ENCODE assay signal across 30 cellular contexts in the genomic region with DNA sequence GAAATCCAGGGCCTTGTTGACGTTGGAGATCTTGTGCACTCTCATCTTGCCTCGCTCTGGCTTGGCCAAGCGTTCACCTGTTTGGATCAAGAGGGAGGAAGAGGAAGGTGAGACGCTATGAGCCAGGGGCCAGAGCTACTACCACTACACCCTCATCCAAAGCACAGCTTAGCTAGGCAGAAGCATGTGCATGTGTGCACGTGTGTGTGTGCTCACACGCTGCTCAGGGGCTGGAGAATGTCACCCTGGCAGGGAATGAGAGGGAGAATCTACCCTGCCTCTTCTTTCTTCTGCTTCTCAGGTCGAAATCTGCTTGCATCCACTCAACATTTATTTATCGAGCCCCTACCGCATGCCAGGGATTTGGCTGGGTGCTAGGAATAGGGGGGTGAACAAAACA. TPM values are rescaled to one million over a fixed set of nuclear protein-coding genes. Genes with fewer than 3 reads are reported as not detected.
DNase-seq lines count a peak whose midpoint lies in the region; ATAC-seq, FAIRE-seq and TF ChIP-seq lines count a peak whose summit lies in the region.
"Had no signal": no experiment of that assay in that cellular context is flagged by ENCODE, and none has a peak within 500 bp of the region (broad histone marks: within the 10 kb centered on the region; RNA-seq: fewer than 3 reads in every experiment).

No MANE protein-coding gene starts in this region.

- H3K4me3 Mint-ChIP-seq in activated naive CD8-positive, alpha-beta T cell, result no peak overlapping the region
- H3K4me3 Mint-ChIP-seq in activated naive CD8-positive, alpha-beta T cell treated with anti-CD3 and anti-CD28 coated beads, Interleukin-2, amount 50 U/mL, for 24 hours, result no peak overlapping the region
- no peak overlapping the region for H3K4me3 Mint-ChIP-seq in chondrocyte (ENCODE audit: unreplicated experiment)
- peak overlapping the region in 2 of 10 donors; percentile 21 to 39 for H3K4me3 Mint-ChIP-seq in naive thymus-derived CD4-positive, alpha-beta T cell
- H3K4me3 Mint-ChIP-seq: activated naive CD8-positive, alpha-beta T cell treated with anti-CD3 and anti-CD28 coated beads, Interleukin-2, amount 10 ng/mL, durations not matched to agents 7 days and 5 days; activated T-cell treated with anti-CD3 and anti-CD28 coated beads, Interleukin-2, amount 50 U/mL, for 4 hours had no signal

- no peak for DNase-seq in activated naive CD8-positive, alpha-beta T cell treated with anti-CD3 and anti-CD28 coated beads, Interleukin-2, amount 50 U/mL, for 24 hours
- DNase-seq in chondrocyte (ENCODE audit: low spot score) (no peak), urothelium cell line (ENCODE audit: low spot score) (no peak), NCI-H128 (lab: John Stamatoyannopoulos, UW; ENCODE audit: unreplicated experiment) (no peak), NCI-H2227 (lab: John Stamatoyannopoulos, UW; ENCODE audit: unreplicated experiment) (no peak), ovary (no peak)
- no peak for DNase-seq in naive thymus-derived CD4-positive, alpha-beta T cell
- DNase-seq: activated CD4-positive, CD25-positive, alpha-beta regulatory T cell treated with anti-CD3 and anti-CD28 coated beads, Interleukin-2, amount 50 U/mL, for 72 hours; activated naive CD8-positive, alpha-beta T cell treated with anti-CD3 and anti-CD28 coated beads, Interleukin-2, amount 10 ng/mL, durations not matched to agents 7 days and 5 days; activated T-cell treated with anti-CD3 and anti-CD28 coated beads, Interleukin-2, amount 50 U/mL, for 4 hours; BE2C; cerebellar nuclear complex; COR-L47; DMS79; foreskin melanocyte; hypothalamus; Karpas-422; left lung; midbrain; MV-4-11; NCI-H1694; NCI-H2171; NCI-H524 treated with DMSO at 0.1 percent for 48 hours; NK-92 treated with Interleukin-12 subunit alpha and Interleukin-12 subunit beta, amount 100 ng/mL, for 24 hours; SJCRH30; T-helper 1 cell; upper lobe of right lung had no signal

- H3K36me3 Mint-ChIP-seq in activated naive CD8-positive, alpha-beta T cell, result peaks cover 16% of the 10 kb centered on the region
- H3K36me3 Mint-ChIP-seq in activated naive CD8-positive, alpha-beta T cell treated with anti-CD3 and anti-CD28 coated beads, Interleukin-2, amount 50 U/mL, for 24 hours (ENCODE audit: low read depth), result peaks cover 41% of the 10 kb centered on the region
- peaks cover 53% of the 10 kb centered on the region for H3K36me3 Mint-ChIP-seq in chondrocyte (ENCODE audit: low read depth)
- peaks cover 13 to 71% (median 26%) of the 10 kb centered on the region in 5 donors for H3K36me3 Mint-ChIP-seq in naive thymus-derived CD4-positive, alpha-beta T cell

- H3K27ac Mint-ChIP-seq in activated naive CD8-positive, alpha-beta T cell, result peak overlapping the region; percentile 69
- H3K27ac Mint-ChIP-seq in activated naive CD8-positive, alpha-beta T cell treated with anti-CD3 and anti-CD28 coated beads, Interleukin-2, amount 50 U/mL, for 24 hours, result no peak overlapping the region
- peak overlapping the region; percentile 84 for H3K27ac Mint-ChIP-seq in chondrocyte (ENCODE audit: unreplicated experiment)
- peak overlapping the region in 8 of 9 donors; percentile 37 to 88 (median 72) for H3K27ac Mint-ChIP-seq in naive thymus-derived CD4-positive, alpha-beta T cell
- H3K27ac Mint-ChIP-seq: activated naive CD8-positive, alpha-beta T cell treated with anti-CD3 and anti-CD28 coated beads, Interleukin-2, amount 10 ng/mL, durations not matched to agents 7 days and 5 days had no signal

- TF ChIP-seq CTCF in chondrocyte (IDR thresholded peaks at IDR 0.05) (no peak), ovary (IDR thresholded peaks at IDR 0.05) (no peak)

- no peaks in the 10 kb centered on the region for H3K27me3 Mint-ChIP-seq in activated naive CD8-positive, alpha-beta T cell
- no peaks in the 10 kb centered on the region for H3K27me3 Mint-ChIP-seq in activated naive CD8-positive, alpha-beta T cell treated with anti-CD3 and anti-CD28 coated beads, Interleukin-2, amount 50 U/mL, for 24 hours
- H3K27me3 Mint-ChIP-seq in chondrocyte (ENCODE audit: low read depth), result no peaks in the 10 kb centered on the region
- no peaks in the 10 kb centered on the region for H3K27me3 Mint-ChIP-seq in naive thymus-derived CD4-positive, alpha-beta T cell
- H3K27me3 Mint-ChIP-seq: activated naive CD8-positive, alpha-beta T cell treated with anti-CD3 and anti-CD28 coated beads, Interleukin-2, amount 10 ng/mL, durations not matched to agents 7 days and 5 days had no signal

- no peaks in the 10 kb centered on the region for H3K27me3 ChIP-seq in naive thymus-derived CD4-positive, alpha-beta T cell (ENCODE audit: control insufficient read depth in 2 of 2, insufficient read depth in 2 of 2, low read length in 2 of 2)
- H3K27me3 ChIP-seq in ovary, result no peaks in the 10 kb centered on the region
- H3K27me3 ChIP-seq: BE2C, left lung, SJCRH30, upper lobe of right lung had no signal

- FAIRE-seq in urothelium cell line (lab: Jason Lieb, UNC), result peak; percentile 97
- FAIRE-seq: H54 had no signal

- H3K27ac ChIP-seq in naive thymus-derived CD4-positive, alpha-beta T cell (ENCODE audit: low read depth, low read length), result no peak overlapping the region
- H3K27ac ChIP-seq in ovary, result no peak overlapping the region
- H3K27ac ChIP-seq: SJCRH30, upper lobe of right lung had no signal

- H3K4me1 Mint-ChIP-seq in activated naive CD8-positive, alpha-beta T cell (ENCODE audit: low read depth), result peaks cover 72% of the 10 kb centered on the region
- peaks cover 37% of the 10 kb centered on the region for H3K4me1 Mint-ChIP-seq in activated naive CD8-positive, alpha-beta T cell treated with anti-CD3 and anti-CD28 coated beads, Interleukin-2, amount 50 U/mL, for 24 hours
- peaks cover 86% of the 10 kb centered on the region for H3K4me1 Mint-ChIP-seq in chondrocyte (ENCODE audit: low read depth)
- H3K4me1 Mint-ChIP-seq in naive thymus-derived CD4-positive, alpha-beta T cell, result peaks cover 20 to 96% (median 78%) of the 10 kb centered on the region in 7 donors

- H3K9me3 Mint-ChIP-seq in activated naive CD8-positive, alpha-beta T cell (ENCODE audit: low read depth), result no peaks in the 10 kb centered on the region
- H3K9me3 Mint-ChIP-seq in activated naive CD8-positive, alpha-beta T cell treated with anti-CD3 and anti-CD28 coated beads, Interleukin-2, amount 50 U/mL, for 24 hours, result peaks cover 3% of the 10 kb centered on the region
- no peaks in the 10 kb centered on the region for H3K9me3 Mint-ChIP-seq in chondrocyte (ENCODE audit: low read depth)
- H3K9me3 Mint-ChIP-seq in naive thymus-derived CD4-positive, alpha-beta T cell, result peaks cover 0 to 9% (median 4%) of the 10 kb centered on the region in 11 donors

- H3K9me3 ChIP-seq in naive thymus-derived CD4-positive, alpha-beta T cell (ENCODE audit: control insufficient read depth in 2 of 3, low read length in 3 of 3), result peaks cover 0 to 6% (median 0%) of the 10 kb centered on the region in 3 experiments
- H3K9me3 ChIP-seq in ovary, result no peaks in the 10 kb centered on the region
- H3K9me3 ChIP-seq: BE2C, left lung, upper lobe of right lung had no signal

- intact Hi-C loops in naive thymus-derived CD4-positive, alpha-beta T cell (cut with micrococcal nuclease), result no loop called here
- intact Hi-C loops in ovary (cut with DNase I), result loop anchor here in 1 of 4 donors (10.0 kb wide), 1 partner anchor 54 kb away; a partner anchor contains a TSS

- peaks cover 0 to 76% (median 14%) of the 10 kb centered on the region in 3 experiments for H3K36me3 ChIP-seq in naive thymus-derived CD4-positive, alpha-beta T cell (ENCODE audit: control insufficient read depth in 2 of 3, insufficient read depth in 3 of 3, low read length in 3 of 3)
- H3K36me3 ChIP-seq in ovary, result no peaks in the 10 kb centered on the region

- CTCF ChIA-PET in naive thymus-derived CD4-positive, alpha-beta T cell (lab: Charles Lee), result no interaction called here

- TF ChIP-seq EP300 in ovary (IDR thresholded peaks at IDR 0.05), result no peak

- H3K4me1 ChIP-seq in naive thymus-derived CD4-positive, alpha-beta T cell (ENCODE audit: control insufficient read depth in 2 of 2, insufficient read depth in 2 of 2, low read length in 2 of 2), result peaks cover 0 to 51% of the 10 kb centered on the region in 2 donors
- H3K4me1 ChIP-seq in ovary (ENCODE audit: insufficient read depth), result peaks cover 3% of the 10 kb centered on the region

- TF ChIP-seq POLR2A in ovary (IDR thresholded peaks at IDR 0.05), result no peak

- no peak for ATAC-seq in activated naive CD8-positive, alpha-beta T cell treated with anti-CD3 and anti-CD28 coated beads, Interleukin-2, amount 50 U/mL, for 24 hours
- ATAC-seq in naive thymus-derived CD4-positive, alpha-beta T cell, result no peak
- ATAC-seq: activated T-cell treated with anti-CD3 and anti-CD28 coated beads, Interleukin-2, amount 50 U/mL, for 4 hours; left lung; Panc1; upper lobe of right lung had no signal

- POLR2A ChIA-PET in naive thymus-derived CD4-positive, alpha-beta T cell (lab: Charles Lee), result interaction anchor here (0.5 kb wide), 1 partner anchor 20 kb away, joined by 4 read pairs; no protein-coding TSS in a partner anchor

- WGBS in ovary, 3 donors, result 81 to 88% (median 84%) methylated on average over 9 of the region's 9 CpGs

- no peak overlapping the region for H3K4me3 ChIP-seq in naive thymus-derived CD4-positive, alpha-beta T cell (ENCODE audit: low read length)
- no peak overlapping the region for H3K4me3 ChIP-seq in ovary
- H3K4me3 ChIP-seq: left lung, SJCRH30, upper lobe of right lung had no signal

RNA-seq across cellular contexts. Expression of a gene that starts 58.1 kb away (rescaled TPM):
- 808 to 1,105 TPM (median 1,102 TPM) in 3 replicates for total RNA-seq in chondrocyte
- total RNA-seq in naive thymus-derived CD4-positive, alpha-beta T cell, result 100 to 1,000 TPM in 4 of 5 experiments, 10 to 100 TPM in 1; 41.3 to 249 (median 227) TPM
- 100 to 1,000 TPM; 188 to 390 TPM for polyA plus RNA-seq in naive thymus-derived CD4-positive, alpha-beta T cell
- total RNA-seq in ovary, result 100 to 1,000 TPM in 5 of 7 donors, 10 to 100 TPM in 2; 39.0 to 203 (median 138) TPM
- 100 to 1,000 TPM in 1 of 2 donors, 10 to 100 TPM in 1; 60.3 to 178 TPM for polyA plus RNA-seq in ovary
